8 cellular contexts compared by ENCODE assay signal in genomic region chr5:115179068-115179958, GRCh38. TPM values are rescaled to one million over a fixed set of nuclear protein-coding genes. Genes with fewer than 3 reads are reported as not detected.
DNase-seq lines count a peak whose midpoint lies in the region; ATAC-seq and TF ChIP-seq lines count a peak whose summit lies in the region.

No MANE protein-coding gene starts in this region.

- H3K4me3 ChIP-seq in GM23338, result peak overlapping the region; percentile 64
- peak overlapping the region; percentile 67 for H3K4me3 ChIP-seq in PC-3 (ENCODE audit: low read length)
- peak overlapping the region; percentile 33 to 61 (median 58) for H3K4me3 ChIP-seq in fibroblast of lung (replicated peaks in 1 of 4; ENCODE audit: control extremely low read depth in 1 of 4, insufficient read depth in 1 of 4, low read depth in 3 of 4, low read length in 4 of 4)
- H3K4me3 ChIP-seq in neural cell (ENCODE audit: low read length), result peak overlapping the region; percentile 79

- H3K36me3 Mint-ChIP-seq in GM23338 (ENCODE audit: low read depth), result no peaks in the 10 kb centered on the region

- TF ChIP-seq CTCF in GM10248 (IDR thresholded peaks at IDR 0.05; ENCODE audit: control extremely low read depth, extremely low read depth, low read depth, missing control alignments) (no peak), GM23338 (conservative IDR thresholded peaks at IDR 0.05; ENCODE audit: low read depth in 2 of 2) (peak; percentile 9 to 33; a peak in 2 of 4 replicates), PC-3 (conservative IDR thresholded peaks at IDR 0.05; ENCODE audit: low read depth, low read length) (no peak), fibroblast of lung (conservative IDR thresholded peaks at IDR 0.05 in 1 of 2, IDR thresholded peaks at IDR 0.05 in 1 of 2; ENCODE audit: low read depth in 1 of 2, low read length in 2 of 2) (no peak), neural cell (IDR thresholded peaks at IDR 0.05; ENCODE audit: poor library complexity, severe bottlenecking) (no peak)

- H3K27ac ChIP-seq in GM23338 (ENCODE audit: low read depth) (no peak overlapping the region), PC-3 (ENCODE audit: low read length) (no peak overlapping the region), fibroblast of lung (ENCODE audit: insufficient read depth, low read length) (no peak overlapping the region), neural cell (ENCODE audit: low read length) (peak overlapping the region; percentile 87)

- H3K9me3 Mint-ChIP-seq in GM23338, result no peaks in the 10 kb centered on the region

- intact Hi-C loops in PC-3 (cut with micrococcal nuclease), result no loop called here

- peak; percentile 41 for DNase-seq in GM10248 (ENCODE audit: extremely low spot score)
- DNase-seq in GM23338 (ENCODE audit: low spot score), result peak; percentile 69
- no peak for DNase-seq in PC-3
- DNase-seq in fibroblast of lung (ENCODE audit: low read depth in 2 of 2), result peak in 1 of 2 donors; percentile 20
- DNase-seq in dedifferentiated amniotic fluid mesenchymal stem cell (ENCODE audit: extremely low spot score), result no peak
- DNase-seq in NCI-H2171 (lab: John Stamatoyannopoulos, UW), result no peak
- DNase-seq in DMS153 (lab: John Stamatoyannopoulos, UW), result no peak

- H3K36me3 ChIP-seq in GM23338 (ENCODE audit: insufficient read depth) (no peaks in the 10 kb centered on the region), PC-3 (ENCODE audit: low read depth, low read length) (no peaks in the 10 kb centered on the region), fibroblast of lung (ENCODE audit: control insufficient read depth, insufficient read depth, low read length) (no peaks in the 10 kb centered on the region), neural cell (ENCODE audit: insufficient read depth, low read length) (peaks cover 5% of the 10 kb centered on the region)

- H4K20me1 ChIP-seq in GM23338 (replicated peaks; ENCODE audit: insufficient read depth) (no peaks in the 10 kb centered on the region), PC-3 (ENCODE audit: low read length) (no peaks in the 10 kb centered on the region), fibroblast of lung (ENCODE audit: control insufficient read depth, extremely low read depth, insufficient read depth, low read length) (no peaks in the 10 kb centered on the region), neural cell (ENCODE audit: insufficient read depth) (no peaks in the 10 kb centered on the region)

- peaks cover 57% of the 10 kb centered on the region for H3K27me3 Mint-ChIP-seq in GM23338 (ENCODE audit: insufficient read depth, low read depth, poor library complexity)

- H3F3A ChIP-seq in GM23338 (replicated peaks; ENCODE audit: low read depth) (0 out of 2 replicates have a peak, but pooled peaks cover 4% of the 10 kb centered on the region), PC-3 (ENCODE audit: low read length, unreplicated experiment) (no peaks in the 10 kb centered on the region), neural cell (ENCODE audit: insufficient read depth, low read length, poor library complexity, severe bottlenecking) (peaks cover 7% of the 10 kb centered on the region)

- H3K9me3 ChIP-seq in PC-3 (ENCODE audit: low read length) (no peaks in the 10 kb centered on the region), fibroblast of lung (ENCODE audit: control insufficient read depth, insufficient read depth, low read depth, low read length) (no peaks in the 10 kb centered on the region), neural cell (ENCODE audit: low read length) (no peaks in the 10 kb centered on the region)

- H3K27me3 ChIP-seq in GM23338 (ENCODE audit: insufficient read depth), result peaks cover 92% of the 10 kb centered on the region
- H3K27me3 ChIP-seq in PC-3 (ENCODE audit: low read length), result peaks cover 84% of the 10 kb centered on the region
- peaks cover 40% of the 10 kb centered on the region for H3K27me3 ChIP-seq in fibroblast of lung (ENCODE audit: control insufficient read depth, insufficient read depth, low read length)
- no peaks in the 10 kb centered on the region for H3K27me3 ChIP-seq in neural cell (ENCODE audit: insufficient read depth, low read depth, low read length)

- no peaks in the 10 kb centered on the region for H3K79me2 ChIP-seq in GM23338 (replicated peaks; ENCODE audit: insufficient read depth)
- no peaks in the 10 kb centered on the region for H3K79me2 ChIP-seq in PC-3 (ENCODE audit: low read length)
- H3K79me2 ChIP-seq in fibroblast of lung (ENCODE audit: control insufficient read depth, insufficient read depth, low read length), result no peaks in the 10 kb centered on the region
- peaks cover 15% of the 10 kb centered on the region for H3K79me2 ChIP-seq in neural cell (replicated peaks; ENCODE audit: insufficient read depth, low read length)

- no TSS peak for BruUV-seq in PC-3 (replicated peaks; lab: Mats Ljungman, UMichigan)

- no peak for TF ChIP-seq EP300 in neural cell (conservative IDR thresholded peaks at IDR 0.05; ENCODE audit: poor library complexity, severe bottlenecking)

- H3K4me3 Mint-ChIP-seq in GM23338, result peak overlapping the region; percentile 83

- peaks cover 6% of the 10 kb centered on the region for H3K4me1 ChIP-seq in GM23338 (ENCODE audit: insufficient read depth)
- H3K4me1 ChIP-seq in PC-3 (ENCODE audit: insufficient read depth, low read length), result peaks cover 14% of the 10 kb centered on the region; the same call in 1 of the 2 replicates
- peaks cover 4% of the 10 kb centered on the region for H3K4me1 ChIP-seq in fibroblast of lung (ENCODE audit: control insufficient read depth, extremely low read depth, insufficient read depth, low read length)

- H2AFZ ChIP-seq in GM23338 (peak overlapping the region; percentile 99), PC-3 (ENCODE audit: low read length) (peak overlapping the region; percentile 66), fibroblast of lung (ENCODE audit: low read length) (no peak overlapping the region), neural cell (ENCODE audit: low read depth, low read length) (peak overlapping the region; percentile 88)

- H3K9me2 ChIP-seq in GM23338 (ENCODE audit: insufficient read depth) (no peaks in the 10 kb centered on the region), PC-3 (replicated peaks; ENCODE audit: low read length) (no peaks in the 10 kb centered on the region), neural cell (ENCODE audit: insufficient read depth, low read length) (no peaks in the 10 kb centered on the region)

- H3K4me2 ChIP-seq in GM23338, result peak overlapping the region; percentile 96
- peak overlapping the region; percentile 90 for H3K4me2 ChIP-seq in PC-3 (ENCODE audit: low read length)
- peak overlapping the region; percentile 94 for H3K4me2 ChIP-seq in fibroblast of lung (ENCODE audit: extremely low read depth, insufficient read depth, low read length)
- H3K4me2 ChIP-seq in neural cell (ENCODE audit: low read length), result peak overlapping the region; percentile 80

- POLR2A ChIA-PET in GM10248 (lab: Yijun Ruan, JAX), result no interaction called here
- POLR2A ChIA-PET in PC-3 (lab: Charles Lee; ENCODE audit: unreplicated experiment), result no interaction called here

- CTCF ChIA-PET in GM10248 (lab: Yijun Ruan, JAX) (no interaction called here), PC-3 (lab: Charles Lee) (no interaction called here)

- ATAC-seq in GM23338 (peak; percentile 69), PC-3 (peak; percentile 55)

- H3K4me1 Mint-ChIP-seq in GM23338, result peaks cover 11% of the 10 kb centered on the region

- no peak overlapping the region for H3K27ac Mint-ChIP-seq in GM23338

- TF ChIP-seq RAD21 in neural cell (conservative IDR thresholded peaks at IDR 0.05), result no peak

- H3K9ac ChIP-seq in PC-3 (ENCODE audit: low read length) (no peak overlapping the region), fibroblast of lung (ENCODE audit: insufficient read depth, low read length) (no peak overlapping the region), neural cell (ENCODE audit: low read length) (peak overlapping the region; percentile 86)

TF ChIP-seq in GM23338, 12 proteins besides CTCF, POLR2A, EP300 and RAD21 (continues in another document):
- TF ChIP-seq EZH2 (IDR thresholded peaks at IDR 0.05; ENCODE audit: low read depth, unreplicated experiment) (peak; percentile 51), POLR2AphosphoS5 (IDR thresholded peaks at IDR 0.05; ENCODE audit: low read depth) (no peak), NANOG (IDR thresholded peaks at IDR 0.05; ENCODE audit: borderline replicate concordance) (no peak), EZH2phosphoT487 (IDR thresholded peaks at IDR 0.05; ENCODE audit: unreplicated experiment) (peak; percentile 26), ETS1 (IDR thresholded peaks at IDR 0.05) (no peak)

TF ChIP-seq in neural cell, 6 proteins besides CTCF, POLR2A, EP300 and RAD21:
- TF ChIP-seq POLR2AphosphoS5 (IDR thresholded peaks at IDR 0.05) (peak; percentile 29), MXI1 (conservative IDR thresholded peaks at IDR 0.05; ENCODE audit: poor library complexity, severe bottlenecking) (no peak)

RNA-seq across cellular contexts. Expression of gene TRIM36, which starts 9.6 kb away (rescaled TPM):
- 10.1 and 14.1 TPM in 2 replicates for total RNA-seq in GM23338 (2014; rRNA removed; shearing (Covaris generic))
- polyA plus RNA-seq in GM23338 (2016; fragmentation: Nextera tagmentation; extraction: Ambion mirVana) (4.3 and 4.4 TPM in 2 replicates), fibroblast of lung (0.12 and 0.68 TPM in 2 replicates), neural cell (105 and 122 TPM in 2 replicates)
- total RNA-seq in PC-3 (2014; rRNA removed) (0.15 TPM in 1 of 2 replicates, not detected in the other), fibroblast of lung (under 0.01 and 0.33 TPM in 2 replicates)
- polyA plus RNA-seq in fibroblast of lung (2012), result 0.09 and 0.17 TPM in 2 replicates
- polyA minus RNA-seq in fibroblast of lung (ENCODE audit: low replicate concordance) (not detected in 2 replicates), neural cell (149 and 153 TPM in 2 replicates)

Comparison
In these comparisons a context has a peak if more than half of its experiments do, and no peak if none do; other contexts are left out.
1. DNase-seq: peak in GM10248 (single experiment) and GM23338 (single experiment); none in PC-3 (single experiment), dedifferentiated amniotic fluid mesenchymal stem cell (single experiment), NCI-H2171 (single experiment) and DMS153 (single experiment).
2. CTCF ChIP-seq: peak in GM23338 (2 of 2); none in GM10248 (single experiment), PC-3 (single experiment), fibroblast of lung (0 of 2) and neural cell (single experiment).
3. Peak in every context shown above with its lines, with median percentiles within 50 percentile points of each other: H3K4me2 ChIP-seq and H3K4me3 ChIP-seq.